Comparison of ENCODE assay signal across 9 cellular contexts in genomic region chr2:32484907-32485306, GRCh38.
DNase-seq lines count a peak whose midpoint lies in the region; ATAC-seq and TF ChIP-seq lines count a peak whose summit lies in the region.
"Had no signal": no experiment of that assay in that cellular context is flagged by ENCODE, and none has a peak within 500 bp of the region (broad histone marks: within the 10 kb centered on the region; RNA-seq: fewer than 3 reads in every experiment).

No MANE protein-coding gene starts in this region.

- H3K27me3 ChIP-seq in BE2C: no peaks in the 10 kb centered on the region

- H3K9me3 ChIP-seq in BE2C: no peaks in the 10 kb centered on the region

- H3K4me1 Mint-ChIP-seq in naive B cell: no peaks in the 10 kb centered on the region

- H3K9me3 Mint-ChIP-seq in naive B cell: no peaks in the 10 kb centered on the region

- H3K4me3 ChIP-seq in BE2C (ENCODE audit: low read depth, low read length): no peak overlapping the region

- H3K36me3 Mint-ChIP-seq in naive B cell: peaks cover 24 to 32% of the 10 kb centered on the region in 2 donors

- H3K27ac Mint-ChIP-seq in naive B cell: peak overlapping the region in 5 of 6 donors; percentile 2 to 91 (median 12)

- H3K36me3 ChIP-seq in BE2C: peaks cover 69% of the 10 kb centered on the region

- no peak for TF ChIP-seq CTCF in BE2C (IDR thresholded peaks at IDR 0.05; ENCODE audit: low read depth, low read length)

- no peak overlapping the region for H3K4me3 Mint-ChIP-seq in naive B cell

- no peak for ATAC-seq in naive B cell (ENCODE audit: low read depth in 2 of 2)

- peak; percentile 26 for DNase-seq in COLO829 (ENCODE audit: low spot score)
- peak; percentile 85 for DNase-seq in NCI-H226
- DNase-seq in brain pericyte (ENCODE audit: low read depth, low spot score): peak; percentile 86
- DNase-seq in naive B cell: no peak
- no peak for DNase-seq in germinal center (ENCODE audit: low spot score)
- DNase-seq in BE2C: no peak
- DNase-seq in HuH-7.5 (ENCODE audit: low spot score): no peak
- no peak for DNase-seq in DMS153 (lab: John Stamatoyannopoulos, UW)
- DNase-seq: activated gamma-delta T cell had no signal

- H3K4me1 ChIP-seq in BE2C: no peaks in the 10 kb centered on the region

- no peaks in the 10 kb centered on the region for H3K27me3 Mint-ChIP-seq in naive B cell

Comparison
In these comparisons a context has a peak if more than half of its experiments do, and no peak if none do; other contexts are left out.
1. DNase-seq: peak in COLO829 (single experiment), NCI-H226 (single experiment) and brain pericyte (single experiment); none in naive B cell (single experiment), germinal center (single experiment), BE2C (single experiment), HuH-7.5 (single experiment) and DMS153 (single experiment).